ENCODE assay signal across 8 cellular contexts in genomic region chr11:108467091-108467823, GRCh38. TPM values are rescaled to one million over a fixed set of nuclear protein-coding genes. Genes with fewer than 3 reads are reported as not detected.
A peak's percentile ranks its signal among the peaks of the same experiment; 100 is the strongest.
DNase-seq lines count a peak whose midpoint lies in the region; ATAC-seq and TF ChIP-seq lines count a peak whose summit lies in the region.

TSS of gene C11orf65 (minus strand) at chr11:108467529. CDS start at chr11:108461559, 5,970 bp downstream.

- TF ChIP-seq POLR2A in suprapubic skin (IDR thresholded peaks at IDR 0.05): peak; percentile 95 to 96

- CTCF ChIA-PET in GM10248 (lab: Yijun Ruan, JAX) (interaction anchor here (0.6 to 1.6 kb wide), 3 partner anchors 27 to 183 kb away, joined by 3 read pairs; no protein-coding TSS in a partner anchor), SK-N-SH (lab: Yijun Ruan, JAX) (no interaction called here)

- no peak for TF ChIP-seq CTCF in GM10248 (IDR thresholded peaks at IDR 0.05; ENCODE audit: control extremely low read depth, extremely low read depth, low read depth, missing control alignments)
- TF ChIP-seq CTCF in SK-N-SH (IDR thresholded peaks at IDR 0.05): no peak
- TF ChIP-seq CTCF in suprapubic skin (IDR thresholded peaks at IDR 0.05): no peak

- no peaks in the 10 kb centered on the region for H3K9me3 Mint-ChIP-seq in activated naive CD4-positive, alpha-beta T cell treated with anti-CD3 and anti-CD28 coated beads, Interleukin-2, amount 50 U/mL, for 72 hours

- no peaks in the 10 kb centered on the region for H3K79me2 ChIP-seq in SK-N-SH (ENCODE audit: insufficient read depth)

- peaks cover 11% of the 10 kb centered on the region for H3F3A ChIP-seq in SK-N-SH (replicated peaks; ENCODE audit: insufficient read depth)

- no peak; the same call in 1 of the 2 replicates for TF ChIP-seq RAD21 in SK-N-SH (IDR thresholded peaks at IDR 0.05; ENCODE audit: low read length)

- H3K36me3 Mint-ChIP-seq in activated naive CD4-positive, alpha-beta T cell treated with anti-CD3 and anti-CD28 coated beads, Interleukin-2, amount 50 U/mL, for 72 hours: peaks cover 0 to 13% of the 10 kb centered on the region in 2 donors

- H3K4me1 ChIP-seq in SK-N-SH (ENCODE audit: control insufficient read depth in 1 of 2, insufficient read depth in 2 of 2, low read depth in 1 of 2, low read length in 1 of 2) (peaks cover 0 to 2% of the 10 kb centered on the region in 2 experiments; a peak in 1 of 4 replicates), suprapubic skin (peaks cover 8% of the 10 kb centered on the region)

- H3K4me2 ChIP-seq in SK-N-SH: peak within 1 kb of the TSS; percentile 97

- H3K9ac ChIP-seq in SK-N-SH: peak within 1 kb of the TSS; percentile 99

- peak within 1 kb of the TSS; percentile 98 to 99 for H3K27ac ChIP-seq in SK-N-SH (ENCODE audit: low read depth in 2 of 2, low read length in 1 of 2)
- H3K27ac ChIP-seq in suprapubic skin: peak within 1 kb of the TSS; percentile 99

- peak; percentile 99 for ATAC-seq in HG02610 (IDR thresholded peaks at IDR 0.05; ENCODE audit: unreplicated experiment)
- ATAC-seq in activated naive CD4-positive, alpha-beta T cell treated with anti-CD3 and anti-CD28 coated beads, Interleukin-2, amount 50 U/mL, for 72 hours: peak; percentile 99 to 100

- peak within 1 kb of the TSS; percentile 93 to 100 for H3K27ac Mint-ChIP-seq in activated naive CD4-positive, alpha-beta T cell treated with anti-CD3 and anti-CD28 coated beads, Interleukin-2, amount 50 U/mL, for 72 hours

- no peaks in the 10 kb centered on the region for H3K9me2 ChIP-seq in SK-N-SH

- TF ChIP-seq EP300 in SK-N-SH (IDR thresholded peaks at IDR 0.05; ENCODE audit: borderline replicate concordance in 1 of 2, low read depth in 1 of 2, low read length in 1 of 2) (0 out of 4 replicates have a peak, but pooled peaks of 1 of the 2 experiments have one; percentile 5), suprapubic skin (IDR thresholded peaks at IDR 0.05) (no peak)

- H3K4me3 ChIP-seq in SK-N-SH (ENCODE audit: low read depth in 2 of 2, low read length in 1 of 2) (peak within 1 kb of the TSS; percentile 68 to 97), suprapubic skin (peak within 1 kb of the TSS; percentile 69)

- H3K36me3 ChIP-seq in SK-N-SH (replicated peaks in 1 of 2; ENCODE audit: control insufficient read depth in 1 of 2, insufficient read depth in 2 of 2, low read length in 1 of 2): no peaks in the 10 kb centered on the region
- no peaks in the 10 kb centered on the region for H3K36me3 ChIP-seq in suprapubic skin

- no peaks in the 10 kb centered on the region for H4K20me1 ChIP-seq in SK-N-SH (ENCODE audit: insufficient read depth)

- no peaks in the 10 kb centered on the region for H3K9me3 ChIP-seq in SK-N-SH
- no peaks in the 10 kb centered on the region for H3K9me3 ChIP-seq in suprapubic skin

- POLR2A ChIA-PET in GM10248 (lab: Yijun Ruan, JAX) (no interaction called here), SK-N-SH (lab: Yijun Ruan, JAX) (no interaction called here)

- peak; percentile 92 for DNase-seq in GM10248 (ENCODE audit: extremely low spot score)
- DNase-seq in NCI-H1092 (lab: John Stamatoyannopoulos, UW): peak; percentile 99
- DNase-seq in SK-N-SH: peak; percentile 87
- DNase-seq in activated naive CD4-positive, alpha-beta T cell treated with anti-CD3 and anti-CD28 coated beads, Interleukin-2, amount 50 U/mL, for 72 hours (ENCODE audit: low spot score in 2 of 2): peak; percentile 91 to 94
- peak; percentile 89 for DNase-seq in glomerular endothelial cell (ENCODE audit: extremely low read depth, low read depth, low spot score)
- DNase-seq in nucleus accumbens (lab: John Stamatoyannopoulos, UW): peak; percentile 70 to 98 (median 92)
- DNase-seq in suprapubic skin (ENCODE audit: low spot score in 2 of 2): peak; percentile 98 to 99

- H3K27me3 ChIP-seq in SK-N-SH (ENCODE audit: insufficient read depth) (no peaks in the 10 kb centered on the region), suprapubic skin (no peaks in the 10 kb centered on the region)

- H2AFZ ChIP-seq in SK-N-SH (ENCODE audit: low read depth): peak within 1 kb of the TSS; percentile 98

- WGBS in SK-N-SH (ENCODE audit: low lambda C conversion rate): under 1% methylated on average over 33 of the region's 35 CpGs
- WGBS in suprapubic skin: under 1% methylated on average over 35 of the region's 35 CpGs

TF ChIP-seq in SK-N-SH, 30 proteins besides CTCF, POLR2A, EP300 and RAD21:
- TF ChIP-seq NRF1 (IDR thresholded peaks at IDR 0.05; ENCODE audit: low read depth, low read length) (no peak), RCOR1 (IDR thresholded peaks at IDR 0.05; ENCODE audit: low read length) (peak; percentile 42; the same call in 1 of the 2 replicates), TAF1 (IDR thresholded peaks at IDR 0.05; ENCODE audit: borderline replicate concordance, low read depth, low read length) (peak; percentile 81), MAX (IDR thresholded peaks at IDR 0.05; ENCODE audit: low read depth) (peak; percentile 38), USF2 (IDR thresholded peaks at IDR 0.05; ENCODE audit: borderline replicate concordance, low read depth, low read length) (no peak), GABPA (IDR thresholded peaks at IDR 0.05; ENCODE audit: low read depth) (peak; percentile 86), JUND (IDR thresholded peaks at IDR 0.05) (no peak), ZBTB33 (IDR thresholded peaks at IDR 0.05; ENCODE audit: borderline replicate concordance, low read depth) (no peak), USF1 (IDR thresholded peaks at IDR 0.05; ENCODE audit: borderline replicate concordance, low read depth) (no peak), PBX3 (IDR thresholded peaks at IDR 0.05) (no peak), GATA2 (CRISPR knock-in tag; IDR thresholded peaks at IDR 0.05) (no peak), CHD2 (IDR thresholded peaks at IDR 0.05; ENCODE audit: low read length, partially characterized antibody) (peak; percentile 50), RFX5 (IDR thresholded peaks at IDR 0.05; ENCODE audit: low read length) (0 out of 2 replicates have a peak, but pooled peaks have one; percentile 66), POLR2AphosphoS5 (IDR thresholded peaks at IDR 0.05; ENCODE audit: low read depth, low read length) (peak; percentile 98), MXI1 (IDR thresholded peaks at IDR 0.05; ENCODE audit: low read depth, low read length) (peak; percentile 49; the same call in 1 of the 2 replicates), ELF1 (IDR thresholded peaks at IDR 0.05) (0 out of 2 replicates have a peak, but pooled peaks have one; percentile 38)

RNA-seq across cellular contexts. Expression of gene C11orf65, which starts in this region (rescaled TPM):
- polyA plus RNA-seq in SK-N-SH (2012; rRNA removed): 0.07 and 0.29 TPM in 2 replicates
- 0.16 and 0.44 TPM in 2 replicates for polyA plus RNA-seq in SK-N-SH (2012; cell fraction: cytosol; rRNA removed)
- polyA plus RNA-seq in SK-N-SH (2012; cell fraction: nucleus; rRNA removed): 0.08 and 0.21 TPM in 2 replicates
- total RNA-seq in activated naive CD4-positive, alpha-beta T cell treated with anti-CD3 and anti-CD28 coated beads, Interleukin-2, amount 50 U/mL, for 72 hours: 1 to 10 TPM in 1 of 2 donors, under 1 TPM in 1; 0.66 to 1.2 TPM
- total RNA-seq in glomerular endothelial cell (not detected in 2 replicates), suprapubic skin (1 to 10 TPM in 2 of 4 donors, under 1 TPM in 2; 0.30 to 3.8 (median 1.8) TPM)

Comparison
In these comparisons a context has a peak if more than half of its experiments do, and no peak if none do; other contexts are left out.
1. Peak in every context shown above with its lines: DNase-seq, ATAC-seq, H3K4me3 ChIP-seq and H3K27ac ChIP-seq.
2. Peak in DNase-seq, H3K4me3 ChIP-seq, H3K27ac ChIP-seq, H3K9ac ChIP-seq and H3K4me2 ChIP-seq in SK-N-SH; RNA of the gene not detected or under 1 TPM.
3. Peak in DNase-seq in glomerular endothelial cell; RNA of the gene not detected or under 1 TPM.